Comparison of ENCODE assay signal across 1 cellular context in genomic region chr6:53361549-53362031, GRCh38.
TF ChIP-seq lines count a peak whose summit lies in the region.

No MANE protein-coding gene starts in this region.

TF ChIP-seq in K562, 482 proteins besides CTCF, POLR2A, EP300 and RAD21 (continued from another document and continues in another):
- TF ChIP-seq CHD7 (IDR thresholded peaks at IDR 0.05; ENCODE audit: low read depth, low read length) (no peak), SETDB1 (IDR thresholded peaks at IDR 0.05; ENCODE audit: low read length) (no peak), XRCC3 (IDR thresholded peaks at IDR 0.05) (no peak), KDM5B (IDR thresholded peaks at IDR 0.05; ENCODE audit: insufficient replicate concordance, low read depth, low read length) (no peak), CBFA2T3 (IDR thresholded peaks at IDR 0.05) (peak; percentile 84), L3MBTL2 (IDR thresholded peaks at IDR 0.05) (no peak), ZNF217 (CRISPR knock-in tag; IDR thresholded peaks at IDR 0.05) (no peak), POLR2AphosphoS5 (IDR thresholded peaks at IDR 0.05; ENCODE audit: control insufficient read depth, insufficient read depth, low read depth, low read length) (peak; percentile 58), TRIM25 (IDR thresholded peaks at IDR 0.05; ENCODE audit: borderline replicate concordance) (no peak), NCOR1 (IDR thresholded peaks at IDR 0.05) (peak; percentile 50), E2F5 (CRISPR knock-in tag; IDR thresholded peaks at IDR 0.05) (no peak), HMBOX1 (IDR thresholded peaks at IDR 0.05) (peak; percentile 88; the same call in 1 of the 2 replicates), CBFA2T2 (conservative IDR thresholded peaks at IDR 0.05) (peak; percentile 63), EP400 (IDR thresholded peaks at IDR 0.05) (no peak), TEAD4 (IDR thresholded peaks at IDR 0.05; ENCODE audit: low read length) (peak; percentile 58), TEAD4 (CRISPR knock-in tag; IDR thresholded peaks at IDR 0.05; ENCODE audit: borderline replicate concordance) (no peak), ETV1 (tag; conservative IDR thresholded peaks at IDR 0.05; ENCODE audit: low read depth) (no peak), NFIC (IDR thresholded peaks at IDR 0.05) (peak; percentile 26; the same call in 1 of the 2 replicates), NCOA2 (IDR thresholded peaks at IDR 0.05; ENCODE audit: partially characterized antibody in 2 of 2) (no peak), THRB (CRISPR knock-in tag; conservative IDR thresholded peaks at IDR 0.05) (no peak), CBX1 (IDR thresholded peaks at IDR 0.05; ENCODE audit: low read depth) (no peak), SP1 (CRISPR knock-in tag; IDR thresholded peaks at IDR 0.05) (no peak), RUNX1 (IDR thresholded peaks at IDR 0.05; ENCODE audit: low read depth) (no peak), FOXJ3 (CRISPR knock-in tag; IDR thresholded peaks at IDR 0.05) (no peak), ZFPM2 (CRISPR knock-in tag; IDR thresholded peaks at IDR 0.05) (no peak), BRF2 (IDR thresholded peaks at IDR 0.05; ENCODE audit: borderline replicate concordance, insufficient read depth, insufficient read length) (no peak), NFE2 (IDR thresholded peaks at IDR 0.05; ENCODE audit: low read depth) (no peak), TCF3 (CRISPR knock-in tag; IDR thresholded peaks at IDR 0.05) (peak; percentile 45; the same call in 1 of the 2 replicates), MXD1 (CRISPR knock-in tag; IDR thresholded peaks at IDR 0.05; ENCODE audit: borderline replicate concordance, poor library complexity, severe bottlenecking) (no peak), MYC (IDR thresholded peaks at IDR 0.05; ENCODE audit: low read depth, low read length) (no peak), MYC (CRISPR knock-in tag; IDR thresholded peaks at IDR 0.05; ENCODE audit: borderline replicate concordance, low read depth) (no peak), MED1 (CRISPR knock-in tag; IDR thresholded peaks at IDR 0.05; ENCODE audit: borderline replicate concordance) (no peak), DDX20 (tag; IDR thresholded peaks at IDR 0.05; ENCODE audit: low read depth) (no peak), PTTG1 (tag; IDR thresholded peaks at IDR 0.05; ENCODE audit: low read depth) (no peak), TFE3 (CRISPR knock-in tag; IDR thresholded peaks at IDR 0.05) (peak; percentile 32; the same call in 1 of the 2 replicates), TRIM24 (IDR thresholded peaks at IDR 0.05) (peak in 1 of 2 experiments; percentile 25; a peak in 2 of 4 replicates), SNRNP70 (optimal IDR thresholded peaks at IDR 0.05; ENCODE audit: low read depth, low read length) (no peak), ZMIZ1 (IDR thresholded peaks at IDR 0.05; ENCODE audit: low read depth in 2 of 2, low read length in 2 of 2) (no peak)
